14 cellular contexts compared by ENCODE assay signal in the genomic region with DNA sequence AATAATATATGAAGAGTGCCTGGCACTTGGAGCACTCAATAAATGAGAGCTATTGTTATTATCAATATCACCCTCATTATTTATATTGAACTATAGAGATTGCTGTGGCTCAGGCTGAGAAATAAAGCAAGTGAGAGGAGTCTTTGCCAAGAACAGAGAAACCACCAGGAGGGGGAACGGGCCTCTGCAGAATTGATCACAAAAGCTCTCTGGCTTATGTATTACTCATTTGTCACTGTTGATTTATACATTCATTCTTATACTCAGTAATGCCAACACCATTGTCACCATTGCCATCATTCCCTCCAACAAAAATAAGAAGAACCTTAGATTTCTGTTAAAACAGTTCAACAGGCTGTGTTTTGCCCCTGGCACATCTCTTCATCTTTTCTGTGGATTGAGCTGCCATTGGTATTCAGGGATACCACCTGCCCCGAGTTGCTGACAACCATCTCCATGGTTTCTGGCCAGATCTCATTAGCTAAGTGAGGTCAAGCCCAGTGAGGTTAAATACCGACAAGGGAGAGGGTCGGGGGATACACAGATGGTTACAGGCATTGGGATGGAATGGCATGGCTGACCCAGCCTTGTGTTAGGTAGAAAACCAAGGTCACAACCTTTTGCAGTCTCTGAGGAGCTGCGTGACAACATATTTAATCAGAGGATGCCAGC. TPM values are rescaled to one million over a fixed set of nuclear protein-coding genes. Genes with fewer than 3 reads are reported as not detected.
DNase-seq lines count a peak whose midpoint lies in the region; ATAC-seq lines count a peak whose summit lies in the region.
"Had no signal": no experiment of that assay in that cellular context is flagged by ENCODE, and none has a peak within 500 bp of the region (broad histone marks: within the 10 kb centered on the region; RNA-seq: fewer than 3 reads in every experiment).

No MANE protein-coding gene starts in this region.

- peaks cover 76% of the 10 kb centered on the region for H3K4me1 Mint-ChIP-seq in activated naive CD8-positive, alpha-beta T cell treated with anti-CD3 and anti-CD28 coated beads, Interleukin-2, amount 50 U/mL, for 24 hours

- DNase-seq in activated T-cell treated with anti-CD3 and anti-CD28 coated beads for 24 hours (ENCODE audit: low read depth), result peak; percentile 36
- DNase-seq in activated T-cell treated with anti-CD3 and anti-CD28 coated beads, Interleukin-2, amount 50 U/mL, for 1 hour, result no peak
- peak; percentile 56 for DNase-seq in SK-N-DZ (ENCODE audit: low spot score)
- peak; percentile 42 for DNase-seq in activated naive CD8-positive, alpha-beta T cell treated with anti-CD3 and anti-CD28 coated beads, Interleukin-2, amount 50 U/mL, for 24 hours
- peak; percentile 29 to 47 for DNase-seq in stimulated activated CD8-positive, alpha-beta memory T cell treated with anti-CD3 and anti-CD28 coated beads, Interleukin-2, amount 100 ng/mL, for 48 hours (ENCODE audit: low read depth in 2 of 2)
- no peak for DNase-seq in NCI-H2227 treated with DMSO at 0.1 percent for 48 hours (lab: John Stamatoyannopoulos, UW)
- no peak for DNase-seq in NCI-H510A treated with DMSO at 0.1 percent for 48 hours (lab: John Stamatoyannopoulos, UW)
- DNase-seq: central memory CD4-positive, alpha-beta T cell; GOT3; hypothalamus; NCI-H345; stimulated activated naive B cell treated with anti-CD40 and anti-IgM and Interleukin-4, amounts not matched to agents 10 μg/mL and 1 μg/mL and 100 μg/mL, for 72 hours; T1000 had no signal

- H3K27me3 Mint-ChIP-seq in activated naive CD8-positive, alpha-beta T cell treated with anti-CD3 and anti-CD28 coated beads, Interleukin-2, amount 50 U/mL, for 24 hours, result no peaks in the 10 kb centered on the region

- peak overlapping the region; percentile 87 for H3K27ac Mint-ChIP-seq in activated naive CD8-positive, alpha-beta T cell treated with anti-CD3 and anti-CD28 coated beads, Interleukin-2, amount 50 U/mL, for 24 hours

- no peaks in the 10 kb centered on the region for H3K9me3 Mint-ChIP-seq in activated naive CD8-positive, alpha-beta T cell treated with anti-CD3 and anti-CD28 coated beads, Interleukin-2, amount 50 U/mL, for 24 hours
- H3K9me3 Mint-ChIP-seq: stimulated activated naive B cell treated with anti-CD40 and anti-IgM and Interleukin-4, amounts not matched to agents 10 μg/mL and 1 μg/mL and 100 μg/mL, for 72 hours had no signal

- peak; percentile 69 for ATAC-seq in activated naive CD8-positive, alpha-beta T cell treated with anti-CD3 and anti-CD28 coated beads, Interleukin-2, amount 50 U/mL, for 24 hours
- no peak for ATAC-seq in HG02588 (IDR thresholded peaks at IDR 0.05; ENCODE audit: unreplicated experiment)
- ATAC-seq: stimulated activated naive B cell treated with anti-CD40 and anti-IgM and Interleukin-4, amounts not matched to agents 10 μg/mL and 1 μg/mL and 100 μg/mL, for 72 hours had no signal

- H3K4me3 Mint-ChIP-seq in activated naive CD8-positive, alpha-beta T cell treated with anti-CD3 and anti-CD28 coated beads, Interleukin-2, amount 50 U/mL, for 24 hours, result peak overlapping the region; percentile 32

- H3K36me3 Mint-ChIP-seq in activated naive CD8-positive, alpha-beta T cell treated with anti-CD3 and anti-CD28 coated beads, Interleukin-2, amount 50 U/mL, for 24 hours (ENCODE audit: low read depth), result no peaks in the 10 kb centered on the region
- H3K36me3 Mint-ChIP-seq: stimulated activated naive B cell treated with anti-CD40 and anti-IgM and Interleukin-4, amounts not matched to agents 10 μg/mL and 1 μg/mL and 100 μg/mL, for 72 hours had no signal

RNA-seq across cellular contexts. Expression of a gene that starts 21.8 kb away (rescaled TPM):
- 7.6 and 19.3 TPM in 2 replicates for polyA plus RNA-seq in SK-N-DZ (2014; cell fraction: cytosol; rRNA removed)
- polyA plus RNA-seq in SK-N-DZ (2014; cell fraction: nucleus; rRNA removed), result 14.5 and 14.7 TPM in 2 replicates

Comparison
In these comparisons a context has a peak if more than half of its experiments do, and no peak if none do; other contexts are left out.
1. DNase-seq: peak in activated T-cell treated with anti-CD3 and anti-CD28 coated beads for 24 hours (single experiment), SK-N-DZ (single experiment), activated naive CD8-positive, alpha-beta T cell treated with anti-CD3 and anti-CD28 coated beads, Interleukin-2, amount 50 U/mL, for 24 hours (single experiment) and stimulated activated CD8-positive, alpha-beta memory T cell treated with anti-CD3 and anti-CD28 coated beads, Interleukin-2, amount 100 ng/mL, for 48 hours (2 of 2); none in activated T-cell treated with anti-CD3 and anti-CD28 coated beads, Interleukin-2, amount 50 U/mL, for 1 hour (single experiment), NCI-H2227 treated with DMSO at 0.1 percent for 48 hours (single experiment) and NCI-H510A treated with DMSO at 0.1 percent for 48 hours (single experiment).